In genomic region chr16:10509534-10510025, GRCh38 we compare ENCODE assay signal across 8 cellular contexts.
A peak's percentile ranks its signal among the peaks of the same experiment; 100 is the strongest.
DNase-seq lines count a peak whose midpoint lies in the region; ATAC-seq lines count a peak whose summit lies in the region.

No MANE protein-coding gene starts in this region.

- ATAC-seq in GM18868 (IDR thresholded peaks at IDR 0.05; ENCODE audit: unreplicated experiment) (peak; percentile 72), HG03159 (IDR thresholded peaks at IDR 0.05; ENCODE audit: unreplicated experiment) (peak; percentile 72)
- peak; percentile 70 to 78 for ATAC-seq in activated CD4-positive, CD25-positive, alpha-beta regulatory T cell treated with anti-CD3 and anti-CD28 coated beads, Interleukin-2, amount 50 U/mL, for 24 hours

- DNase-seq in AG08395 (ENCODE audit: low spot score) = peak; percentile 88
- DNase-seq in NCI-H345 (lab: John Stamatoyannopoulos, UW) = peak; percentile 72
- peak; percentile 93 for DNase-seq in cerebellar cortex (ENCODE audit: low spot score)
- DNase-seq in kidney tubule cell (ENCODE audit: low spot score) = peak; percentile 81
- peak; percentile 26 to 52 for DNase-seq in stimulated activated CD4-positive, alpha-beta T cell treated with anti-CD3 and anti-CD28 coated beads, Interleukin-4, amount 100 ng/mL, for 4 hours

Comparison
In these comparisons a context has a peak if more than half of its experiments do, and no peak if none do; other contexts are left out.
1. Peak in every context shown above with its lines: DNase-seq and ATAC-seq.
2. DNase-seq: peak in every context shown above with its lines; median percentile 93 in cerebellar cortex; 88 in AG08395; 81 in kidney tubule cell; 72 in NCI-H345; 39 in stimulated activated CD4-positive, alpha-beta T cell treated with anti-CD3 and anti-CD28 coated beads, Interleukin-4, amount 100 ng/mL, for 4 hours.